In the genomic region with DNA sequence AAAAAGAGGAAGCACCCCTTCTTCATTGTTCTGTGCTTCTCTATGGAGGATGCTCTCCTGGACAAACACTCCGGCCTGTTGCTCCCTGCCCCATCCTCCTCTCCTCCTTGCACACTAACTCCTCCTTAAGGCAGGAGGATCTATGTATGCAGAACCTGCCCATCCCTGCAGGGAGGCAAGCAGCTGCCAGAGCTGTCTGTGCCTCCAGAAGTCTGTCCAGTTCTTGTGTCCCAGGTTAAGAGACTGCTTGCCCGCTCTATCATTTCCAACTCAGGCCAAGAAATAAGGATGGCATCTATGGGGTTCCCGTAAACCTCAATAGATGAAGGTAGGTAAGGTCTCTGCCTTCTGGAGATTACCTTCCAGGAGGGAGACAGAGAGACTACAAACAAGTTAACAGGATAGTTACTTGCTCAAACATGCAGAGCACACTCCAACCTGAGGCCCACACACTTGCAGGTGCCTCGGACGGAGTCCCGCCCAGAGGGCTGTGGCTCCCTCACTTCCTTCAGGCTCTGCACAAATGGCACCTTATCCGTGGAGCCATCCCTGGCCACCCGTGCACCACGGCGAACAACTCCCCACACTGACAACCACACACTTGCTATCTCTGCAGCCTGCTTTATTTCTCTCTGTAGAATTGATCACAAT, we compare ENCODE assay signal across 1 cellular context.
TF ChIP-seq lines count a peak whose summit lies in the region.

No MANE protein-coding gene starts in this region.

TF ChIP-seq in WTC11, 78 proteins besides CTCF, POLR2A, EP300 and RAD21 (continued from another document):
- TF ChIP-seq ZNF263 (CRISPR knock-in tag; IDR thresholded peaks at IDR 0.05; ENCODE audit: low read depth) (no peak), IRF2 (CRISPR knock-in tag; IDR thresholded peaks at IDR 0.05; ENCODE audit: borderline replicate concordance, low read depth) (no peak)
- TF ChIP-seq, protein P1, sequence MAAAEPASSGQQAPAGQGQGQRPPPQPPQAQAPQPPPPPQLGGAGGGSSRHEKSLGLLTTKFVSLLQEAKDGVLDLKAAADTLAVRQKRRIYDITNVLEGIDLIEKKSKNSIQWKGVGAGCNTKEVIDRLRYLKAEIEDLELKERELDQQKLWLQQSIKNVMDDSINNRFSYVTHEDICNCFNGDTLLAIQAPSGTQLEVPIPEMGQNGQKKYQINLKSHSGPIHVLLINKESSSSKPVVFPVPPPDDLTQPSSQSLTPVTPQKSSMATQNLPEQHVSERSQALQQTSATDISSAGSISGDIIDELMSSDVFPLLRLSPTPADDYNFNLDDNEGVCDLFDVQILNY (CRISPR knock-in tag; IDR thresholded peaks at IDR 0.05), result no peak
- TF ChIP-seq, protein P2, sequence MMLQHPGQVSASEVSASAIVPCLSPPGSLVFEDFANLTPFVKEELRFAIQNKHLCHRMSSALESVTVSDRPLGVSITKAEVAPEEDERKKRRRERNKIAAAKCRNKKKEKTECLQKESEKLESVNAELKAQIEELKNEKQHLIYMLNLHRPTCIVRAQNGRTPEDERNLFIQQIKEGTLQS (CRISPR knock-in tag; conservative IDR thresholded peaks at IDR 0.05), result no peak
TF ChIP-seq in WTC11: peak in this region for 0.
